In genomic region chr10:4352566-4352961, GRCh38 we compare ENCODE assay signal across 1 cellular context.
TF ChIP-seq lines count a peak whose summit lies in the region.

No MANE protein-coding gene starts in this region.

TF ChIP-seq in GM23338, 12 proteins besides CTCF, POLR2A, EP300 and RAD21 (continued from another document):
- TF ChIP-seq REST (IDR thresholded peaks at IDR 0.05; ENCODE audit: unreplicated experiment) (no peak), ZNF114 (CRISPR knock-in tag; IDR thresholded peaks at IDR 0.05) (no peak), CREB1 (CRISPR knock-in tag; IDR thresholded peaks at IDR 0.05; ENCODE audit: low read depth) (no peak), EZH2 (IDR thresholded peaks at IDR 0.05; ENCODE audit: low read depth, unreplicated experiment) (no peak), ETS1 (IDR thresholded peaks at IDR 0.05) (no peak), POLR2AphosphoS5 (IDR thresholded peaks at IDR 0.05; ENCODE audit: low read depth) (no peak), NANOG (IDR thresholded peaks at IDR 0.05; ENCODE audit: borderline replicate concordance) (no peak), JUNB (IDR thresholded peaks at IDR 0.05; ENCODE audit: unreplicated experiment) (no peak)
